Comparison of ENCODE assay signal across 27 cellular contexts in the genomic region with DNA sequence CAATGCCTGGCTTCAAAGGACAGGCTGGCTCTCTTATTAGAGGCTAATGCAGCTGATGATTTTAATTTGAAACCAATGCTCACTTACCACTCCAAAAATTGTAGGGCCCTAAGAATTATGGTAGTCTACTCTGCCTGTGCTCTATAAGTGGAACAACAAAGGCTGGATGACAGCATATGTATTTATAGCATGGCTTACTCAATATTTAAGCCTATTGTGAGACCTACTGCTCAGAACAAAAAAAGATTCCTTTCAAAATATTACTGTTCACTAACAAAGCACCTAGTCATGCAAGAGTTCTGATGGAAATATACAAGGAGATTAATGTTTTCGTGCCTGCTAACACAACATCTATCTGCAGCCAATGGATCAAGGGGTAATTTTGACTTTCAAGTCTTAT.
"Had no signal": no experiment of that assay in that cellular context is flagged by ENCODE, and none has a peak within 500 bp of the region (broad histone marks: within the 10 kb centered on the region; RNA-seq: fewer than 3 reads in every experiment).

No MANE protein-coding gene starts in this region.

- H3K27ac Mint-ChIP-seq: activated CD4-positive, alpha-beta memory T cell treated with anti-CD3 and anti-CD28 coated beads for 36 hours; activated CD4-positive, alpha-beta T cell treated with anti-CD3 and anti-CD28 coated beads, Interleukin-2, amount 10 ng/mL, durations not matched to agents 24 days and 14 days; activated T-cell treated with anti-CD3 and anti-CD28 coated beads, Interleukin-2, amount 50 U/mL, for 24 hours; endodermal cell; naive thymus-derived CD4-positive, alpha-beta T cell; progenitor cell of endocrine pancreas; stimulated activated naive CD8-positive, alpha-beta T cell treated with anti-CD3 and anti-CD28 coated beads, Interleukin-15, amount 100 ng/mL, for 72 hours; type B pancreatic cell had no signal

- H3K9me3 Mint-ChIP-seq: activated CD4-positive, alpha-beta memory T cell treated with anti-CD3 and anti-CD28 coated beads for 36 hours; activated T-cell treated with anti-CD3 and anti-CD28 coated beads, Interleukin-2, amount 50 U/mL, for 24 hours; endodermal cell had no signal

- H3K27me3 Mint-ChIP-seq: activated CD4-positive, alpha-beta memory T cell treated with anti-CD3 and anti-CD28 coated beads for 36 hours; activated CD4-positive, alpha-beta T cell treated with anti-CD3 and anti-CD28 coated beads, Interleukin-2, amount 10 ng/mL, durations not matched to agents 24 days and 14 days; progenitor cell of endocrine pancreas; stimulated activated memory B cell treated with anti-CD40 and anti-IgM and Interleukin-4, amounts not matched to agents 10 μg/mL and 1 μg/mL and 100 μg/mL, for 72 hours; stimulated activated naive CD8-positive, alpha-beta T cell treated with anti-CD3 and anti-CD28 coated beads, Interleukin-15, amount 100 ng/mL, for 72 hours had no signal

- ATAC-seq: gastroesophageal sphincter; left cardiac atrium; naive thymus-derived CD4-positive, alpha-beta T cell; right lobe of liver; stimulated activated memory B cell treated with anti-CD40 and anti-IgM and Interleukin-4, amounts not matched to agents 10 μg/mL and 1 μg/mL and 100 μg/mL, for 72 hours; stimulated activated naive CD8-positive, alpha-beta T cell treated with anti-CD3 and anti-CD28 coated beads, Interleukin-15, amount 100 ng/mL, for 72 hours had no signal

- H3K4me3 Mint-ChIP-seq: activated CD4-positive, alpha-beta memory T cell treated with anti-CD3 and anti-CD28 coated beads for 36 hours; activated CD4-positive, alpha-beta T cell treated with anti-CD3 and anti-CD28 coated beads, Interleukin-2, amount 10 ng/mL, durations not matched to agents 24 days and 14 days; activated T-cell treated with anti-CD3 and anti-CD28 coated beads, Interleukin-2, amount 50 U/mL, for 24 hours; endodermal cell; naive thymus-derived CD4-positive, alpha-beta T cell; stimulated activated memory B cell treated with anti-CD40 and anti-IgM and Interleukin-4, amounts not matched to agents 10 μg/mL and 1 μg/mL and 100 μg/mL, for 72 hours; stimulated activated naive CD8-positive, alpha-beta T cell treated with anti-CD3 and anti-CD28 coated beads, Interleukin-15, amount 100 ng/mL, for 72 hours; type B pancreatic cell had no signal

- H3K36me3 Mint-ChIP-seq: activated CD4-positive, alpha-beta memory T cell treated with anti-CD3 and anti-CD28 coated beads for 36 hours; stimulated activated memory B cell treated with anti-CD40 and anti-IgM and Interleukin-4, amounts not matched to agents 10 μg/mL and 1 μg/mL and 100 μg/mL, for 72 hours; type B pancreatic cell had no signal

- H3K4me3 ChIP-seq: gastroesophageal sphincter, ovary, right lobe of liver, skin epidermis, vagina had no signal

- DNase-seq: activated CD4-positive, alpha-beta memory T cell treated with anti-CD3 and anti-CD28 coated beads for 36 hours; activated CD4-positive, alpha-beta T cell treated with anti-CD3 and anti-CD28 coated beads, Interleukin-2, amount 10 ng/mL, durations not matched to agents 24 days and 14 days; activated CD4-positive, CD25-positive, alpha-beta regulatory T cell treated with anti-CD3 and anti-CD28 coated beads, Interleukin-2, amount 50 U/mL, for 72 hours; activated CD8-positive, alpha-beta memory T cell treated with anti-CD3 and anti-CD28 coated beads, Interleukin-2, amount 50 U/mL, for 48 hours; activated gamma-delta T cell treated with Interleukin-2 at 50 U/mL for 16 hours; activated naive CD4-positive, alpha-beta T cell treated with anti-CD3 and anti-CD28 coated beads, Interleukin-2, amount 50 U/mL, for 16 hours; activated T-cell treated with anti-CD3 and anti-CD28 coated beads, Interleukin-2, amount 50 U/mL, for 24 hours; amygdala; caudate nucleus; endodermal cell; hippocampal formation; left cardiac atrium; mammary epithelial cell; naive thymus-derived CD4-positive, alpha-beta T cell; ovary; right lobe of liver; stimulated activated CD4-positive, alpha-beta T cell treated with anti-CD3 and anti-CD28 coated beads, Interleukin-4, amount 100 ng/mL, for 4 hours; stimulated activated CD8-positive, alpha-beta memory T cell treated with anti-CD3 and anti-CD28 coated beads, Interleukin-4, amount 100 ng/mL, for 48 hours; stimulated activated naive CD8-positive, alpha-beta T cell treated with anti-CD3 and anti-CD28 coated beads, Interleukin-15, amount 100 ng/mL, for 72 hours; substantia nigra; T-helper 9 cell had no signal
